15 cellular contexts compared by ENCODE assay signal in the genomic region with DNA sequence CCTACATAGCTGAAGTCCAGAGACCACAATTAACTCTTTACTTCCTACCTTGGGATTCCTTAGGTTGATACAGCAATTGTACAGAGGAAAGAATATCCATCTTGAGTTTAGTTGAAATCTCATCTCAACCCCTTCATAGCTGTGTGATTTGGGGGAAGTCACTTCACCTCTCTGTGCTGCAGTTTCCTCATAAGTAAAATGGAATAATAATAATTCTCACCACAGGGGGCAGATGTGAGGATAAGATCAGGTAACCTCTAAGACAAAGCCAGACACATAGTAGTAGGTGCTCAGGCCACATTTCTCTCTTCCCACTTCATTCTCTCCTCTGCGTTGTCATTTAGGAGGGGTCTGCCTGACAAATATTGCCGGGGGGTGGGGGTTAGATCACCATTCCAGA. TPM values are rescaled to one million over a fixed set of nuclear protein-coding genes. Genes with fewer than 3 reads are reported as not detected.
DNase-seq lines count a peak whose midpoint lies in the region; TF ChIP-seq lines count a peak whose summit lies in the region.
"Had no signal": no experiment of that assay in that cellular context is flagged by ENCODE, and none has a peak within 500 bp of the region (broad histone marks: within the 10 kb centered on the region; RNA-seq: fewer than 3 reads in every experiment).

No MANE protein-coding gene starts in this region.

- no peak overlapping the region for H2AFZ ChIP-seq in PC-9

- H3K36me3 ChIP-seq in PC-9 (ENCODE audit: low read depth) (no peaks in the 10 kb centered on the region), kidney epithelial cell (ENCODE audit: control insufficient read depth, insufficient read depth, low read length) (no peaks in the 10 kb centered on the region)
- H3K36me3 ChIP-seq: colonic mucosa, right atrium auricular region had no signal

- H3K79me2 ChIP-seq in PC-9 (ENCODE audit: low read depth): no peaks in the 10 kb centered on the region

- H3K4me1 ChIP-seq in PC-9 (replicated peaks; ENCODE audit: insufficient read depth): peaks cover 5% of the 10 kb centered on the region; the same call in 1 of the 2 replicates
- H3K4me1 ChIP-seq: colonic mucosa, right atrium auricular region had no signal

- H3K27ac ChIP-seq in PC-9: no peak overlapping the region
- H3K27ac ChIP-seq: colonic mucosa, right atrium auricular region had no signal

- H3K4me3 ChIP-seq in PC-9 (no peak overlapping the region), kidney epithelial cell (ENCODE audit: low read depth, low read length) (no peak overlapping the region)
- H3K4me3 ChIP-seq: colonic mucosa, right atrium auricular region had no signal

- DNase-seq in DMS 273 (lab: John Stamatoyannopoulos, UW; ENCODE audit: unreplicated experiment) (peak; percentile 25), DMS 273 treated with DMSO at 0.1 percent for 48 hours (lab: John Stamatoyannopoulos, UW) (no peak), PC-9 (no peak), kidney epithelial cell (ENCODE audit: low read depth) (no peak), cerebellum (ENCODE audit: low spot score) (no peak), activated T-cell treated with anti-CD3 and anti-CD28 coated beads for 4 hours (no peak)
- DNase-seq in effector CD4-positive, alpha-beta T cell: no peak
- DNase-seq: 8988T, colonic mucosa, foreskin fibroblast, naive B cell, substantia nigra, T1000 had no signal

- no TSS peak for BruUV-seq in PC-9 (replicated peaks; lab: Mats Ljungman, UMichigan)

- H3K27me3 ChIP-seq in PC-9 (ENCODE audit: insufficient read depth, low read depth) (peaks cover 10% of the 10 kb centered on the region), kidney epithelial cell (ENCODE audit: control insufficient read depth, insufficient read depth, low read length) (peaks cover 26% of the 10 kb centered on the region)
- H3K27me3 ChIP-seq: right atrium auricular region had no signal

- CTCF ChIA-PET in PC-9 (lab: Charles Lee): no interaction called here

- no peaks in the 10 kb centered on the region for H4K20me1 ChIP-seq in PC-9 (ENCODE audit: insufficient read depth)

- TF ChIP-seq CTCF in GM12873 (IDR thresholded peaks at IDR 0.05; ENCODE audit: insufficient read depth, low read depth, low read length, missing control alignments) (peak; percentile 45), PC-9 (conservative IDR thresholded peaks at IDR 0.05) (peak; percentile 56; the same call in 1 of the 2 replicates), kidney epithelial cell (IDR thresholded peaks at IDR 0.05; ENCODE audit: insufficient read depth, low read length, poor library complexity, severe bottlenecking) (peak; percentile 22)

- peak overlapping the region; percentile 13; the same call in 1 of the 2 replicates for H3K4me2 ChIP-seq in PC-9

- no peaks in the 10 kb centered on the region for H3K9me2 ChIP-seq in PC-9 (ENCODE audit: insufficient read depth)

- no peaks in the 10 kb centered on the region for H3K9me3 ChIP-seq in PC-9 (ENCODE audit: insufficient read depth, low read depth)
- H3K9me3 ChIP-seq: colonic mucosa, right atrium auricular region had no signal

- H3F3A ChIP-seq in PC-9 (ENCODE audit: insufficient read depth, low read depth): peaks cover 12% of the 10 kb centered on the region

- POLR2A ChIA-PET in PC-9 (lab: Charles Lee; ENCODE audit: unreplicated experiment): no interaction called here

- intact Hi-C loops in PC-9 (cut with micrococcal nuclease; ENCODE audit: unreplicated experiment): no loop called here

RNA-seq across cellular contexts. Expression of a gene that starts 6.7 kb away (rescaled TPM):
- total RNA-seq in PC-9 (2021) (not detected in 2 replicates), kidney epithelial cell (not detected in 2 replicates), cerebellum (0.45 TPM)
- total RNA-seq: colonic mucosa, right atrium auricular region had no signal

RNA-seq across cellular contexts. Expression of a gene that starts 45.3 kb away (rescaled TPM):
- total RNA-seq in PC-9 (2021) (not detected in 2 replicates), kidney epithelial cell (not detected in 2 replicates), cerebellum (0.09 TPM)
